In the genomic region with DNA sequence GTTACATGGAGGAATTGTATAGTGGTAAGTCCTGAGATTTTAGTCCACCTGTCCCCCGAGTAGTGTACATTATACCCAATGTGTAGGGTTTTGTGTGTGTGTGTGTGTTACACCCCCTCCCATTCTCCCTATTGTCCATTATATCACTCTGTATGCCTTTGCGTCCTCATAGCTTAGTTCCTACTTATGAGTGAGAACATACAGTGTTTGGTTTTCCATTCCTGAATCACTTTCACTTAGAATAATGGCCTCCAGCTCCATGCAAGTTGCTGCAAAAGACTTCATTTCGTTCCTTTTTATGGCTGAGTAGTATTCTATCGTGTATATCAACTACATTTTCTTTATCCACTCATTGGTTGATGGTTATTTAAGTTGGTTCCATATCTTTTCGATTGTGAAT, we compare ENCODE assay signal across 9 cellular contexts. TPM values are rescaled to one million over a fixed set of nuclear protein-coding genes. Genes with fewer than 3 reads are reported as not detected.
DNase-seq lines count a peak whose midpoint lies in the region; ATAC-seq, FAIRE-seq and TF ChIP-seq lines count a peak whose summit lies in the region.
"Had no signal": no experiment of that assay in that cellular context is flagged by ENCODE, and none has a peak within 500 bp of the region (broad histone marks: within the 10 kb centered on the region; RNA-seq: fewer than 3 reads in every experiment).

No MANE protein-coding gene starts in this region.

- POLR2A ChIA-PET in H1 (lab: Charles Lee; ENCODE audit: partially characterized antibody) = interaction anchor here (0.7 to 1.9 kb wide), 4 partner anchors 21 to 57 kb away, joined by 3 to 6 read pairs (median 4); no protein-coding TSS in a partner anchor

- no peak overlapping the region for H4K5ac ChIP-seq in H1 (ENCODE audit: insufficient read length, low read depth, low read length)

- no peak for TF ChIP-seq POLR2A in H1 (IDR thresholded peaks at IDR 0.05; ENCODE audit: control extremely low read depth in 1 of 2, low read depth in 2 of 2, low read length in 2 of 2)

- no peak for TF ChIP-seq CTCF in H1 (IDR thresholded peaks at IDR 0.05; ENCODE audit: control extremely low read depth in 1 of 3, insufficient read depth in 1 of 3, low read depth in 1 of 3, low read length in 3 of 3)
- TF ChIP-seq CTCF in parathyroid adenoma (IDR thresholded peaks at IDR 0.05) = no peak
- no peak for TF ChIP-seq CTCF in omental fat pad (IDR thresholded peaks at IDR 0.05)

- H3K9me3 ChIP-seq in H1 (ENCODE audit: insufficient read depth in 2 of 2, low read depth in 1 of 2, low read length in 1 of 2) (no peaks in the 10 kb centered on the region), parathyroid adenoma (ENCODE audit: control insufficient read depth, low read length) (no peaks in the 10 kb centered on the region)

- DNase-seq in DMS53 treated with DMSO at 0.1 percent for 48 hours (lab: John Stamatoyannopoulos, UW; ENCODE audit: unreplicated experiment) = peak; percentile 14
- peak; percentile 42 for DNase-seq in NCI-H748 (lab: John Stamatoyannopoulos, UW; ENCODE audit: unreplicated experiment)
- DNase-seq in H1 (ENCODE audit: low read depth in 1 of 2, low spot score in 2 of 2) = no peak
- DNase-seq in NCI-H2196 treated with DMSO at 0.1 percent for 48 hours (lab: John Stamatoyannopoulos, UW; ENCODE audit: unreplicated experiment) = no peak
- no peak for DNase-seq in omental fat pad (ENCODE audit: low spot score)

- TF ChIP-seq RAD21 in H1 (IDR thresholded peaks at IDR 0.05 in 1 of 2, conservative IDR thresholded peaks at IDR 0.05 in 1 of 2; ENCODE audit: low read depth in 2 of 2, low read length in 2 of 2) = no peak

- H3K23ac ChIP-seq in H1 (ENCODE audit: insufficient read length) = no peak overlapping the region

- H3K4me2 ChIP-seq in H1 (ENCODE audit: insufficient read depth in 1 of 2, low read depth in 2 of 2, low read length in 2 of 2) (peak overlapping the region; percentile 90 to 93), parathyroid adenoma (ENCODE audit: low read length) (peak overlapping the region; percentile 71)

- H3K4me3 ChIP-seq in H1 (ENCODE audit: extremely low read depth in 1 of 4, insufficient read depth in 2 of 4, low read depth in 3 of 4, low read length in 4 of 4) = peak overlapping the region; percentile 47 to 64 (median 54); a peak in 6 of 8 replicates
- H3K4me3 ChIP-seq in parathyroid adenoma (ENCODE audit: low read depth, low read length) = peak overlapping the region; percentile 49

- H2BK15ac ChIP-seq in H1 (ENCODE audit: low read length) = no peak overlapping the region

- H3K79me2 ChIP-seq in H1 (ENCODE audit: control insufficient read depth in 1 of 2, insufficient read depth in 2 of 2, low read length in 2 of 2) (no peaks in the 10 kb centered on the region), parathyroid adenoma (no peaks in the 10 kb centered on the region)

- H3K27ac ChIP-seq in H1 (ENCODE audit: low read depth, low read length) (no peak overlapping the region), parathyroid adenoma (no peak overlapping the region)

- H3K9ac ChIP-seq in H1 (replicated peaks in 1 of 4; ENCODE audit: extremely low read depth in 1 of 4, low read depth in 3 of 4, low read length in 3 of 4) = no peak overlapping the region
- H3K9ac ChIP-seq in parathyroid adenoma = no peak overlapping the region

- H2BK5ac ChIP-seq in H1 (ENCODE audit: low read depth, low read length) = no peak overlapping the region

- FAIRE-seq in H1 (lab: Jason Lieb, UNC) = no peak
- FAIRE-seq: GM18507 had no signal

- no peak overlapping the region for H2BK120ac ChIP-seq in H1 (replicated peaks; ENCODE audit: low read depth, low read length)

- peaks cover 0 to 21% (median 16%) of the 10 kb centered on the region in 4 experiments; a peak in 6 of 7 replicates for H3K27me3 ChIP-seq in H1 (replicated peaks in 1 of 4; ENCODE audit: control insufficient read depth in 3 of 4, extremely low read depth in 1 of 4, insufficient read depth in 3 of 4, low read length in 3 of 4)
- H3K27me3 ChIP-seq in parathyroid adenoma (ENCODE audit: control insufficient read depth, insufficient read depth, low read length) = no peaks in the 10 kb centered on the region

- no peak for ATAC-seq in GM18517 (IDR thresholded peaks at IDR 0.05; ENCODE audit: unreplicated experiment)
- no peak for ATAC-seq in omental fat pad (ENCODE audit: low FRiP score)
- ATAC-seq in GM18502 (IDR thresholded peaks at IDR 0.05; ENCODE audit: poor library complexity, unreplicated experiment) = no peak

- CTCF ChIA-PET in H1 (lab: Charles Lee; ENCODE audit: partially characterized antibody) = interaction anchor here (0.8 to 4.9 kb wide), 15 partner anchors 10 to 95 kb away, joined by 3 to 37 read pairs (median 6); no protein-coding TSS in a partner anchor

- H4K91ac ChIP-seq in H1 (replicated peaks; ENCODE audit: insufficient read length, low read length) = no peak overlapping the region

- WGBS in H1 (ENCODE audit: extremely low coverage in 1 of 2, insufficient coverage in 1 of 2, insufficient read length in 1 of 2, insufficient replicate concordance in 2 of 2, low coverage in 1 of 2, low lambda C conversion rate in 2 of 2, missing lambda C conversion rate in 1 of 2), 2 experiments = 77% methylated on average over 5 of the region's 5 CpGs; no CpG with 5 or more reads in 1 of the 2 experiments

- H4K20me1 ChIP-seq in H1 (replicated peaks in 1 of 2; ENCODE audit: control insufficient read depth in 1 of 2, insufficient read depth in 2 of 2, low read length in 2 of 2) = no peaks in the 10 kb centered on the region

- H3K79me1 ChIP-seq in H1 (ENCODE audit: low read depth, low read length) = no peaks in the 10 kb centered on the region

- no peak overlapping the region for H3K56ac ChIP-seq in H1 (replicated peaks; ENCODE audit: insufficient read length, low read depth, low read length)

- H3K18ac ChIP-seq in H1 (ENCODE audit: extremely low read depth, low read length) = no peak overlapping the region

- H2AFZ ChIP-seq in H1 (ENCODE audit: low read length) (no peak overlapping the region), parathyroid adenoma (peak overlapping the region; percentile 91)

- H3K36me3 ChIP-seq in H1 (ENCODE audit: control insufficient read depth in 2 of 4, insufficient read depth in 4 of 4, low read length in 3 of 4) (no peaks in the 10 kb centered on the region), parathyroid adenoma (ENCODE audit: control insufficient read depth, insufficient read depth, low read length) (no peaks in the 10 kb centered on the region)

- no peak overlapping the region for H3K4ac ChIP-seq in H1 (replicated peaks; ENCODE audit: insufficient read length, low read depth, low read length)

- H2AK5ac ChIP-seq in H1 (ENCODE audit: low read depth, low read length) = no peak overlapping the region

- H3K4me1 ChIP-seq in H1 (replicated peaks in 1 of 4; ENCODE audit: control insufficient read depth in 3 of 4, insufficient read depth in 4 of 4, low read length in 3 of 4) (peaks cover 0 to 6% (median 2%) of the 10 kb centered on the region in 4 experiments; a peak in 1 of 7 replicates), parathyroid adenoma (no peaks in the 10 kb centered on the region)

- no peak for TF ChIP-seq EP300 in H1 (IDR thresholded peaks at IDR 0.05; ENCODE audit: borderline replicate concordance in 1 of 2, low read depth in 2 of 2, low read length in 2 of 2)

- no peak overlapping the region for H2BK20ac ChIP-seq in H1 (ENCODE audit: low read length)

- no peak overlapping the region for H4K8ac ChIP-seq in H1 (ENCODE audit: extremely low read depth, insufficient read depth, low read length)

- no peak overlapping the region for H3K14ac ChIP-seq in H1 (ENCODE audit: insufficient read length)

- 0 out of 2 replicates have a peak overlapping the region, but pooled peaks have one; percentile 12 for H2BK12ac ChIP-seq in H1 (ENCODE audit: low read depth, low read length)

- H3K23me2 ChIP-seq in H1 (ENCODE audit: low read depth, low read length) = peaks cover 8% of the 10 kb centered on the region; the same call in 1 of the 2 replicates

TF ChIP-seq in H1, 55 proteins besides CTCF, POLR2A, EP300 and RAD21:
- TF ChIP-seq SAP30 (IDR thresholded peaks at IDR 0.05; ENCODE audit: insufficient read depth, insufficient replicate concordance, low read length) = no peak
TF ChIP-seq in H1: peak in this region for 0.

RNA-seq across cellular contexts. Expression of a gene that starts 0.6 kb away (rescaled TPM):
- total RNA-seq in H1 (2021; fragmentation: NEBNext Ultra II Directional; extraction: Animal tissue kit (Norgen Biotek cat#: 25700)) = 1.6 and 2.1 TPM in 2 replicates
- 2.5 and 3.0 TPM in 2 replicates for polyA plus RNA-seq in H1 (2011; rRNA removed)
- polyA plus RNA-seq in H1 (2011; cell fraction: cytosol; rRNA removed) = 0.93 TPM
- polyA plus RNA-seq in H1 (2011; cell fraction: nucleus; rRNA removed) = 3.6 TPM
- polyA plus RNA-seq in H1 (2012, experiment 1 of 2) = 1.4 to 3.3 TPM (median 2.5 TPM) in 4 replicates
- 2.0 TPM for polyA plus RNA-seq in H1 (2012, experiment 2 of 2)
- 2.5 TPM for polyA plus RNA-seq in H1 (2013, experiment 1 of 2)
- 3.8 TPM for polyA plus RNA-seq in H1 (2013, experiment 2 of 2)
- polyA minus RNA-seq in H1 (2011; rRNA and poly(A)+ RNA removed) = 2.4 and 4.4 TPM in 2 replicates
- polyA minus RNA-seq in H1 (2011; cell fraction: cytosol; rRNA and poly(A)+ RNA removed) = 1.4 TPM
- polyA minus RNA-seq in H1 (2011; cell fraction: nucleus; rRNA and poly(A)+ RNA removed) = 0.90 TPM
- not detected for total RNA-seq in omental fat pad

Comparison
In these comparisons a context has a peak if more than half of its experiments do, and no peak if none do; other contexts are left out.
1. DNase-seq: peak in DMS53 treated with DMSO at 0.1 percent for 48 hours (single experiment) and NCI-H748 (single experiment); none in H1 (0 of 2), NCI-H2196 treated with DMSO at 0.1 percent for 48 hours (single experiment) and omental fat pad (single experiment).